In genomic region chr1:66251521-66251920, GRCh38 we compare ENCODE assay signal across 11 cellular contexts.
A peak's percentile ranks its signal among the peaks of the same experiment; 100 is the strongest.
DNase-seq lines count a peak whose midpoint lies in the region; ATAC-seq and TF ChIP-seq lines count a peak whose summit lies in the region.
"Had no signal": no experiment of that assay in that cellular context is flagged by ENCODE, and none has a peak within 500 bp of the region (broad histone marks: within the 10 kb centered on the region; RNA-seq: fewer than 3 reads in every experiment).

No MANE protein-coding gene starts in this region.

- H3K79me2 ChIP-seq in HCT116 (ENCODE audit: insufficient read depth, low read length) (no peaks in the 10 kb centered on the region), PC-3 (ENCODE audit: low read length) (no peaks in the 10 kb centered on the region)

- CTCF ChIA-PET in HCT116 (lab: Charles Lee): interaction anchor here (1.0 to 10.2 kb wide), 6 partner anchors 9 to 199 kb away, joined by 3 to 122 read pairs (median 6); no protein-coding TSS in a partner anchor
- CTCF ChIA-PET in PC-3 (lab: Charles Lee): interaction anchor here (1.0 kb wide), 1 partner anchor 195 kb away, joined by 4 read pairs; no protein-coding TSS in a partner anchor

- POLR2A ChIA-PET in HCT116 (lab: Charles Lee): interaction anchor here (0.6 to 1.5 kb wide), 3 partner anchors 193 to 252 kb away, joined by 3 to 6 read pairs (median 4); no protein-coding TSS in a partner anchor
- POLR2A ChIA-PET in PC-3 (lab: Charles Lee; ENCODE audit: unreplicated experiment): no interaction called here

- RAD21 ChIA-PET in HCT116 (lab: Charles Lee; ENCODE audit: low non-redundant PET in 1 of 2, low total read pairs in 2 of 2, uncharacterized antibody in 2 of 2, unreplicated experiment in 2 of 2): interaction anchor here (0.9 to 4.5 kb wide), 3 partner anchors 194 to 253 kb away, joined by 3 to 23 read pairs (median 7); no protein-coding TSS in a partner anchor

- peaks cover 15 to 43% of the 10 kb centered on the region in 2 experiments for H3K4me1 ChIP-seq in HCT116 (ENCODE audit: control insufficient read depth in 1 of 2, insufficient read depth in 2 of 2, low read length in 2 of 2)
- H3K4me1 ChIP-seq in PC-3 (ENCODE audit: insufficient read depth, low read length): peaks cover 5% of the 10 kb centered on the region
- H3K4me1 ChIP-seq in left lung: peaks cover 0 to 39% of the 10 kb centered on the region in 2 donors
- H3K4me1 ChIP-seq in uterus: no peaks in the 10 kb centered on the region

- H3K9me2 ChIP-seq in HCT116 (ENCODE audit: insufficient read depth): no peaks in the 10 kb centered on the region
- H3K9me2 ChIP-seq in PC-3 (replicated peaks; ENCODE audit: low read length): no peaks in the 10 kb centered on the region

- TF ChIP-seq RAD21 in HCT116 (IDR thresholded peaks at IDR 0.05; ENCODE audit: low read depth): no peak

- H3F3A ChIP-seq in PC-3 (ENCODE audit: low read length, unreplicated experiment): no peaks in the 10 kb centered on the region

- H4K20me1 ChIP-seq in HCT116 (ENCODE audit: insufficient read depth): no peaks in the 10 kb centered on the region
- H4K20me1 ChIP-seq in PC-3 (ENCODE audit: low read length): no peaks in the 10 kb centered on the region

- no TSS peak for BruUV-seq in HCT116 (replicated peaks; lab: Mats Ljungman, UMichigan)
- BruUV-seq in PC-3 (replicated peaks; lab: Mats Ljungman, UMichigan): no TSS peak

- ATAC-seq in HCT116: peak; percentile 41
- ATAC-seq in PC-3: peak; percentile 33; the same call in 1 of the 2 replicates
- ATAC-seq in left lung: peak; percentile 22
- ATAC-seq: gastrocnemius medialis, sciatic nerve had no signal

- TF ChIP-seq CTCF in HCT116 (IDR thresholded peaks at IDR 0.05 in 2 of 3, conservative IDR thresholded peaks at IDR 0.05 in 1 of 3; ENCODE audit: borderline replicate concordance in 1 of 3, insufficient read depth in 1 of 3, low read depth in 2 of 3, low read length in 2 of 3) (no peak), PC-3 (conservative IDR thresholded peaks at IDR 0.05; ENCODE audit: low read depth, low read length) (no peak), left lung (IDR thresholded peaks at IDR 0.05) (no peak), uterus (IDR thresholded peaks at IDR 0.05) (no peak)

- peak overlapping the region; percentile 47 for H2AFZ ChIP-seq in HCT116 (ENCODE audit: low read depth, low read length, poor library complexity, severe bottlenecking)
- H2AFZ ChIP-seq in PC-3 (ENCODE audit: low read length): no peak overlapping the region

- H3K4me3 ChIP-seq in HCT116 (replicated peaks in 1 of 2; ENCODE audit: low read depth in 1 of 2, low read length in 2 of 2): no peak overlapping the region
- H3K4me3 ChIP-seq in PC-3 (ENCODE audit: low read length): no peak overlapping the region
- no peak overlapping the region for H3K4me3 ChIP-seq in left lung
- no peak overlapping the region for H3K4me3 ChIP-seq in uterus
- H3K4me3 ChIP-seq: gastrocnemius medialis had no signal

- H3K4me2 ChIP-seq in HCT116 (ENCODE audit: low read length): no peak overlapping the region
- H3K4me2 ChIP-seq in PC-3 (ENCODE audit: low read length): no peak overlapping the region

- no peaks in the 10 kb centered on the region for H3K36me3 ChIP-seq in HCT116 (ENCODE audit: control insufficient read depth in 1 of 2, insufficient read depth in 2 of 2, low read length in 2 of 2)
- H3K36me3 ChIP-seq in PC-3 (ENCODE audit: low read depth, low read length): no peaks in the 10 kb centered on the region
- no peaks in the 10 kb centered on the region for H3K36me3 ChIP-seq in left lung
- H3K36me3 ChIP-seq in uterus: no peaks in the 10 kb centered on the region
- H3K36me3 ChIP-seq: gastrocnemius medialis had no signal

- H3K9ac ChIP-seq in HCT116 (ENCODE audit: low read length) (no peak overlapping the region), PC-3 (ENCODE audit: low read length) (no peak overlapping the region)

- H3K27me3 ChIP-seq in HCT116 (ENCODE audit: insufficient read depth, low read length) (no peaks in the 10 kb centered on the region), PC-3 (ENCODE audit: low read length) (0 out of 2 replicates have a peak, but pooled peaks cover 5% of the 10 kb centered on the region), left lung (no peaks in the 10 kb centered on the region), uterus (no peaks in the 10 kb centered on the region)
- H3K27me3 ChIP-seq: gastrocnemius medialis had no signal

- no peaks in the 10 kb centered on the region for H3K9me3 ChIP-seq in HCT116 (ENCODE audit: control insufficient read depth in 1 of 2, insufficient read depth in 1 of 2, low read depth in 1 of 2, low read length in 2 of 2)
- no peaks in the 10 kb centered on the region for H3K9me3 ChIP-seq in PC-3 (ENCODE audit: low read length)
- H3K9me3 ChIP-seq in left lung: no peaks in the 10 kb centered on the region
- H3K9me3 ChIP-seq in uterus: no peaks in the 10 kb centered on the region
- H3K9me3 ChIP-seq: gastrocnemius medialis had no signal

- H3K27ac ChIP-seq in HCT116 (ENCODE audit: low read depth, low read length) (no peak overlapping the region), PC-3 (ENCODE audit: low read length) (no peak overlapping the region), left lung (no peak overlapping the region), uterus (no peak overlapping the region)
- H3K27ac ChIP-seq: 22Rv1, gastrocnemius medialis had no signal

- TF ChIP-seq POLR2A in HCT116 (IDR thresholded peaks at IDR 0.05; ENCODE audit: borderline replicate concordance, extremely low read depth, insufficient read depth, insufficient read length): no peak
- TF ChIP-seq POLR2A in uterus (IDR thresholded peaks at IDR 0.05): no peak

- intact Hi-C loops in HCT116 (cut with micrococcal nuclease) (no loop called here), PC-3 (cut with micrococcal nuclease) (loop anchor here (10.0 kb wide), 1 partner anchor 473 kb away; no protein-coding TSS in a partner anchor), left lung (cut with DNase I) (loop anchor here in 1 of 2 donors (5.0 kb wide), 1 partner anchor 196 kb away; no protein-coding TSS in a partner anchor), uterus (cut with DNase I; ENCODE audit: low total_unique reads) (no loop called here)

- peak; percentile 55 for DNase-seq in DMS153 (lab: John Stamatoyannopoulos, UW)
- DNase-seq in DMS153 treated with DMSO at 0.1 percent for 48 hours (lab: John Stamatoyannopoulos, UW; ENCODE audit: unreplicated experiment): no peak
- DNase-seq in HCT116 (ENCODE audit: low read depth, low spot score): no peak
- DNase-seq in PC-3: no peak
- DNase-seq in left lung: no peak
- DNase-seq in uterus: no peak
- DNase-seq in NCI-H146 treated with DMSO at 0.1 percent for 48 hours (lab: John Stamatoyannopoulos, UW; ENCODE audit: unreplicated experiment): no peak
- DNase-seq in NK-92 treated with Interleukin-12 subunit alpha and Interleukin-12 subunit beta, amount 100 ng/mL, for 24 hours (lab: John Stamatoyannopoulos, UW): no peak
- DNase-seq: gastrocnemius medialis had no signal

TF ChIP-seq in HCT116, 20 proteins besides CTCF, POLR2A, EP300 and RAD21:
- TF ChIP-seq MAX (IDR thresholded peaks at IDR 0.05): no peak
- peak; percentile 42; the same call in 1 of the 2 replicates for TF ChIP-seq CBX3 (IDR thresholded peaks at IDR 0.05; ENCODE audit: low read depth)
- no peak for TF ChIP-seq ZNF274 (IDR thresholded peaks at IDR 0.05; ENCODE audit: low read depth, low read length)
- no peak for TF ChIP-seq SRF (IDR thresholded peaks at IDR 0.05; ENCODE audit: low read depth)
- no peak for TF ChIP-seq YY1 (IDR thresholded peaks at IDR 0.05; ENCODE audit: extremely low read depth, insufficient replicate concordance, low read depth, low read length)
- TF ChIP-seq TCF7L2 (IDR thresholded peaks at IDR 0.05; ENCODE audit: borderline replicate concordance, extremely low read depth, insufficient read depth, insufficient read length): no peak
- TF ChIP-seq EZH2 (IDR thresholded peaks at IDR 0.05): no peak
